ENCODE assay signal across 19 cellular contexts in genomic region chr14:81737938-81738337, GRCh38.
A peak's percentile ranks its signal among the peaks of the same experiment; 100 is the strongest.
DNase-seq lines count a peak whose midpoint lies in the region; ATAC-seq and TF ChIP-seq lines count a peak whose summit lies in the region.
"Had no signal": no experiment of that assay in that cellular context is flagged by ENCODE, and none has a peak within 500 bp of the region (broad histone marks: within the 10 kb centered on the region; RNA-seq: fewer than 3 reads in every experiment).

No MANE protein-coding gene starts in this region.

- WGBS in mammary epithelial cell (ENCODE audit: low coverage, missing lambda C conversion rate) = 75% methylated on average over 2 of the region's 2 CpGs

- H3K36me3 ChIP-seq in neural cell (ENCODE audit: insufficient read depth, low read length) (no peaks in the 10 kb centered on the region), mammary epithelial cell (ENCODE audit: insufficient read depth, low read length) (no peaks in the 10 kb centered on the region)

- no peaks in the 10 kb centered on the region for H3K9me3 ChIP-seq in neural cell (ENCODE audit: low read length)
- no peaks in the 10 kb centered on the region for H3K9me3 ChIP-seq in mammary epithelial cell (replicated peaks; ENCODE audit: insufficient read depth, low read length)

- peak; percentile 65 for TF ChIP-seq RAD21 in neural cell (conservative IDR thresholded peaks at IDR 0.05)

- peak; percentile 66 for TF ChIP-seq EP300 in neural cell (conservative IDR thresholded peaks at IDR 0.05; ENCODE audit: poor library complexity, severe bottlenecking)

- no peaks in the 10 kb centered on the region for H3K4me1 Mint-ChIP-seq in WTC11

- dilution Hi-C loops in mammary epithelial cell (cut with HindIII; ENCODE audit: low sequenced_read_pairs) = no loop called here

- TF ChIP-seq CTCF in LNCaP clone FGC (IDR thresholded peaks at IDR 0.05; ENCODE audit: control insufficient read depth, extremely low read depth, insufficient read depth) (peak; percentile 50), WTC11 (IDR thresholded peaks at IDR 0.05) (no peak), neural cell (IDR thresholded peaks at IDR 0.05; ENCODE audit: poor library complexity, severe bottlenecking) (peak; percentile 62), mammary epithelial cell (conservative IDR thresholded peaks at IDR 0.05 in 1 of 2, IDR thresholded peaks at IDR 0.05 in 1 of 2; ENCODE audit: extremely low read depth in 1 of 2, insufficient read depth in 1 of 2, low read depth in 1 of 2, low read length in 2 of 2) (no peak)

- H3K9me2 ChIP-seq in neural cell (ENCODE audit: insufficient read depth, low read length) = no peaks in the 10 kb centered on the region

- intact Hi-C loops in mammary epithelial cell (cut with micrococcal nuclease) = no loop called here

- POLR2A ChIA-PET in WTC11 (lab: Charles Lee) = no interaction called here

- H3F3A ChIP-seq in neural cell (ENCODE audit: insufficient read depth, low read length, poor library complexity, severe bottlenecking) = peaks cover 8% of the 10 kb centered on the region

- peak; percentile 12 for DNase-seq in NCI-H82 (lab: John Stamatoyannopoulos, UW)
- DNase-seq in NCI-H82 treated with DMSO at 0.1 percent for 48 hours (lab: John Stamatoyannopoulos, UW; ENCODE audit: unreplicated experiment) = no peak
- DNase-seq in LNCaP clone FGC (ENCODE audit: low read depth) = peak; percentile 8
- DNase-seq in WTC11 (ENCODE audit: low spot score) = no peak
- DNase-seq in mammary epithelial cell = no peak
- DNase-seq: Calu3; CD8-positive, alpha-beta T cell; DMS79 treated with DMSO at 0.1 percent for 48 hours; H9; KBM-7; NCI-H1092 treated with DMSO at 0.1 percent for 48 hours; NCI-H1436 treated with DMSO at 0.1 percent for 48 hours; NCI-H1930; NCI-H748 treated with DMSO at 0.1 percent for 48 hours; OCI-M1 had no signal

- H2AFZ ChIP-seq in neural cell (ENCODE audit: low read depth, low read length) (no peak overlapping the region), mammary epithelial cell (ENCODE audit: low read depth, low read length) (no peak overlapping the region)

- H3K4me3 ChIP-seq in LNCaP clone FGC (ENCODE audit: low read depth, low read length) (no peak overlapping the region), neural cell (ENCODE audit: low read length) (no peak overlapping the region), mammary epithelial cell (replicated peaks in 1 of 3; ENCODE audit: insufficient read depth in 1 of 3, low read depth in 2 of 3, low read length in 3 of 3) (no peak overlapping the region)

- no peak overlapping the region for H3K27ac Mint-ChIP-seq in WTC11
- H3K27ac Mint-ChIP-seq: CD8-positive, alpha-beta T cell; H9; T-helper 1 cell treated with Interleukin-12 subunit alpha and Interleukin-12 subunit beta and Interleukin-4 antibody, amounts not matched to agents 30 μg/mL and 1 μg/mL, for 36 hours had no signal

- ATAC-seq in WTC11 (peak; percentile 43; the same call in 1 of the 2 replicates), GM21528 (IDR thresholded peaks at IDR 0.05; ENCODE audit: low FRiP score, unreplicated experiment) (no peak)
- ATAC-seq: CD8-positive, alpha-beta T cell; Right ventricle myocardium inferior had no signal

- H4K20me1 ChIP-seq in neural cell (ENCODE audit: insufficient read depth) (no peaks in the 10 kb centered on the region), mammary epithelial cell (ENCODE audit: insufficient read depth, low read length) (no peaks in the 10 kb centered on the region)

- no peaks in the 10 kb centered on the region for H3K79me2 ChIP-seq in neural cell (replicated peaks; ENCODE audit: insufficient read depth, low read length)
- no peaks in the 10 kb centered on the region for H3K79me2 ChIP-seq in mammary epithelial cell (ENCODE audit: insufficient read depth, low read length)

- H3K4me3 Mint-ChIP-seq in WTC11 = no peak overlapping the region
- H3K4me3 Mint-ChIP-seq: CD8-positive, alpha-beta T cell; H9; T-helper 1 cell treated with Interleukin-12 subunit alpha and Interleukin-12 subunit beta and Interleukin-4 antibody, amounts not matched to agents 30 μg/mL and 1 μg/mL, for 36 hours had no signal

- peaks cover 36% of the 10 kb centered on the region for H3K9me3 Mint-ChIP-seq in WTC11
- H3K9me3 Mint-ChIP-seq: T-helper 1 cell treated with Interleukin-12 subunit alpha and Interleukin-12 subunit beta and Interleukin-4 antibody, amounts not matched to agents 30 μg/mL and 1 μg/mL, for 36 hours had no signal

- H3K27me3 Mint-ChIP-seq in WTC11 (ENCODE audit: low read depth) = no peaks in the 10 kb centered on the region; the same call in 1 of the 2 replicates

- in situ Hi-C loops in mammary epithelial cell (cut with MboI; ENCODE audit: low sequenced_read_pairs in 2 of 2) = no loop called here

- CTCF ChIA-PET in WTC11 (lab: Charles Lee) (interaction anchor here (0.6 to 1.7 kb wide), 5 partner anchors 10 to 306 kb away, joined by 3 to 4 read pairs (median 3); no protein-coding TSS in a partner anchor), mammary epithelial cell (lab: Charles Lee; ENCODE audit: low non-redundant PET) (no interaction called here)

- H3K4me2 ChIP-seq in neural cell (ENCODE audit: low read length) (no peak overlapping the region), mammary epithelial cell (ENCODE audit: insufficient read depth, low read depth, low read length) (no peak overlapping the region)

- H3K4me1 ChIP-seq in mammary epithelial cell (ENCODE audit: insufficient read depth, low read length) = no peaks in the 10 kb centered on the region

- no TSS peak for BruUV-seq in mammary epithelial cell (replicated peaks; lab: Mats Ljungman, UMichigan)

- peak overlapping the region; percentile 6 for H3K27ac ChIP-seq in neural cell (ENCODE audit: low read length)
- H3K27ac ChIP-seq in mammary epithelial cell (ENCODE audit: insufficient read depth, low read depth, low read length) = no peak overlapping the region

- no peak overlapping the region for H3K9ac ChIP-seq in neural cell (ENCODE audit: low read length)
- no peak overlapping the region for H3K9ac ChIP-seq in mammary epithelial cell (ENCODE audit: insufficient read depth, low read length)

- H3K36me3 Mint-ChIP-seq in WTC11 = peaks cover 13% of the 10 kb centered on the region
- H3K36me3 Mint-ChIP-seq: CD8-positive, alpha-beta T cell had no signal

- H3K27me3 ChIP-seq in neural cell (ENCODE audit: insufficient read depth, low read depth, low read length) (no peaks in the 10 kb centered on the region), mammary epithelial cell (ENCODE audit: insufficient read depth, low read length) (no peaks in the 10 kb centered on the region)

TF ChIP-seq in WTC11, 78 proteins besides CTCF, POLR2A, EP300 and RAD21 (continues in another document):
- TF ChIP-seq KAT7 (CRISPR knock-in tag; IDR thresholded peaks at IDR 0.05; ENCODE audit: borderline replicate concordance) (no peak), RELA (CRISPR knock-in tag; IDR thresholded peaks at IDR 0.05; ENCODE audit: borderline replicate concordance) (no peak), GABPB1 (CRISPR knock-in tag; IDR thresholded peaks at IDR 0.05) (no peak), TCF7 (CRISPR knock-in tag; IDR thresholded peaks at IDR 0.05; ENCODE audit: low read depth) (no peak), IRF2 (CRISPR knock-in tag; IDR thresholded peaks at IDR 0.05; ENCODE audit: borderline replicate concordance, low read depth) (no peak), RORB (CRISPR knock-in tag; IDR thresholded peaks at IDR 0.05) (no peak), GTF2I (CRISPR knock-in tag; conservative IDR thresholded peaks at IDR 0.05) (no peak), ZNF219 (CRISPR knock-in tag; IDR thresholded peaks at IDR 0.05; ENCODE audit: borderline replicate concordance) (no peak), HMGA2 (CRISPR knock-in tag; IDR thresholded peaks at IDR 0.05) (no peak), SP1 (CRISPR knock-in tag; conservative IDR thresholded peaks at IDR 0.05) (no peak)

TF ChIP-seq in neural cell, 6 proteins besides CTCF, POLR2A, EP300 and RAD21:
- TF ChIP-seq TAF1 (IDR thresholded peaks at IDR 0.05; ENCODE audit: low read depth) (no peak), SMC3 (conservative IDR thresholded peaks at IDR 0.05; ENCODE audit: poor library complexity) (peak; percentile 59), EZH2 (IDR thresholded peaks at IDR 0.05; ENCODE audit: borderline replicate concordance, insufficient read depth, low read length, poor library complexity, severe bottlenecking) (no peak), REST (IDR thresholded peaks at IDR 0.05; ENCODE audit: borderline replicate concordance) (no peak), MXI1 (conservative IDR thresholded peaks at IDR 0.05; ENCODE audit: poor library complexity, severe bottlenecking) (no peak), POLR2AphosphoS5 (IDR thresholded peaks at IDR 0.05) (no peak)

Comparison
In these comparisons a context has a peak if more than half of its experiments do, and no peak if none do; other contexts are left out.
1. DNase-seq: peak in NCI-H82 (single experiment) and LNCaP clone FGC (single experiment); none in NCI-H82 treated with DMSO at 0.1 percent for 48 hours (single experiment), WTC11 (single experiment) and mammary epithelial cell (single experiment).
2. CTCF ChIP-seq: peak in LNCaP clone FGC (single experiment) and neural cell (single experiment); none in WTC11 (single experiment) and mammary epithelial cell (0 of 2).